1 cellular context compared by ENCODE assay signal in genomic region chr15:34318277-34319079, GRCh38.
A peak's percentile ranks its signal among the peaks of the same experiment; 100 is the strongest.
TF ChIP-seq lines count a peak whose summit lies in the region.

No MANE protein-coding gene starts in this region.

TF ChIP-seq in HepG2, 621 proteins besides CTCF, POLR2A, EP300 and RAD21 (continued from another document and continues in another):
- TF ChIP-seq USF2 (IDR thresholded peaks at IDR 0.05; ENCODE audit: low read depth, low read length) (peak; percentile 91), USF2 (CRISPR knock-in tag; IDR thresholded peaks at IDR 0.05; ENCODE audit: borderline replicate concordance) (peak; percentile 94; the same call in 1 of the 2 replicates), FOXP4 (CRISPR knock-in tag; IDR thresholded peaks at IDR 0.05) (peak; percentile 27; the same call in 1 of the 2 replicates), PRDM15 (CRISPR knock-in tag; IDR thresholded peaks at IDR 0.05) (peak; percentile 89), CREM (IDR thresholded peaks at IDR 0.05) (0 out of 2 replicates have a peak, but pooled peaks have one; percentile 7), CREM (CRISPR knock-in tag; IDR thresholded peaks at IDR 0.05) (no peak), IKZF5 (CRISPR knock-in tag; IDR thresholded peaks at IDR 0.05) (peak; percentile 12; the same call in 1 of the 2 replicates), DZIP1 (CRISPR knock-in tag; IDR thresholded peaks at IDR 0.05) (no peak), FOXA3 (CRISPR knock-in tag; IDR thresholded peaks at IDR 0.05) (peak; percentile 53), ZNF407 (CRISPR knock-in tag; IDR thresholded peaks at IDR 0.05; ENCODE audit: not compliant biosample characterization) (no peak), TAF1 (CRISPR knock-in tag; IDR thresholded peaks at IDR 0.05) (peak; percentile 69), DBP (CRISPR knock-in tag; IDR thresholded peaks at IDR 0.05; ENCODE audit: not compliant biosample characterization) (no peak), HNRNPLL (IDR thresholded peaks at IDR 0.05; ENCODE audit: low read depth, low read length, poor library complexity, severe bottlenecking) (no peak), ARNTL (CRISPR knock-in tag; IDR thresholded peaks at IDR 0.05) (no peak), ZNF580 (CRISPR knock-in tag; IDR thresholded peaks at IDR 0.05; ENCODE audit: borderline replicate concordance, low read depth) (peak; percentile 26; the same call in 1 of the 2 replicates), CBX2 (IDR thresholded peaks at IDR 0.05; ENCODE audit: low read depth, low read length) (no peak), CBX2 (CRISPR knock-in tag; IDR thresholded peaks at IDR 0.05; ENCODE audit: low read depth) (no peak), MLXIP (CRISPR knock-in tag; IDR thresholded peaks at IDR 0.05; ENCODE audit: borderline replicate concordance) (no peak), SKI (IDR thresholded peaks at IDR 0.05; ENCODE audit: partially characterized antibody) (peak; percentile 16), SMARCE1 (IDR thresholded peaks at IDR 0.05; ENCODE audit: borderline replicate concordance) (no peak), SKIL (CRISPR knock-in tag; IDR thresholded peaks at IDR 0.05; ENCODE audit: borderline replicate concordance) (no peak)
